ENCODE assay signal across 8 cellular contexts in the genomic region with DNA sequence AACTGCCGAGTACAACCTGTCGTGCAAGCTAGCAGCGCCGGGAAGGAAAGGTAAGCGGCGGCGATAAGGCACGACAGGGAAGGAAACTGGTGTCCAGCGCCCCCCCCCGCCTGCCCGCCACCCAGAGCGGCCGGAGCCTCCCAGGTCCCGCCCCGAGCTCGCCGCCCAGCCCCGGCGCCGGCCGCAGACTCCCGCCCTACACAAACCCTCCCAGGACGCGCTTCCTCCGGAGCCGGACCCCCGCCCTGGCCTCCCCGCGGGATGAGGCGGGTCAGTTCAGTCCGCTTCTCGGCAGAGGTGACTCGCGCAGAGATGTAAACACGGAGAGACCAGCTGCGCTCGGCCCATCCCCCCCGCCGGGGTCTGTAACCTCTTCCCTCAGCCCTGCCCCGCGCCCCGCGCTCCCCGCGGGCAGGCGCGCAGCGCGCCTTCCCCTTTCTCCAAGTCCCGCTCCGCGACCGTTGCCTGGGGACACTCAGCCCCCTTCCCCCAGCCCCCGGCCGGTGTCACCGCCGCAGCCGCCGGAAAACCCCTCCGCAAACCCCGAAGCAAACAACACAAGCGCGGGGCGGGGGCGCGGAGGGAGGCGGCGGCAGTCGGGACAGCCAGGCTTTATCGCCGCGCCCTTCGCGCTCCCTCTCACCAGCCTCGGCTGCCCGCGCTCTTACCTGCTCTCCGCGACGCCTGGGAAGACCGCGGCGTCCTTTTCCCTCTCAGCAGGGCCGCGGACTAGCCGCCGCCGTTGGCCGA. TPM values are rescaled to one million over a fixed set of nuclear protein-coding genes. Genes with fewer than 3 reads are reported as not detected.
DNase-seq lines count a peak whose midpoint lies in the region; ATAC-seq and TF ChIP-seq lines count a peak whose summit lies in the region.

No MANE protein-coding gene starts in this region.

- no peaks in the 10 kb centered on the region for H4K20me1 ChIP-seq in Karpas-422 (ENCODE audit: insufficient read depth, low read depth, low read length)

- no peaks in the 10 kb centered on the region for H3K9me2 ChIP-seq in Karpas-422 (replicated peaks; ENCODE audit: insufficient read depth, low read length)

- no peaks in the 10 kb centered on the region for H3K9me3 Mint-ChIP-seq in activated naive CD8-positive, alpha-beta T cell treated with anti-CD3 and anti-CD28 coated beads for 36 hours

- DNase-seq in DMS53 treated with DMSO at 0.1 percent for 48 hours (lab: John Stamatoyannopoulos, UW; ENCODE audit: unreplicated experiment), result peak; percentile 37
- peak; percentile 63 for DNase-seq in Karpas-422
- DNase-seq in SKM-1 (lab: John Stamatoyannopoulos, UW; ENCODE audit: unreplicated experiment), result peak; percentile 36
- DNase-seq in activated naive CD8-positive, alpha-beta T cell treated with anti-CD3 and anti-CD28 coated beads for 36 hours, result peak; percentile 67
- peak; percentile 38 to 93 (median 82) for DNase-seq in head of caudate nucleus
- DNase-seq in ovary, result peak; percentile 76 to 88 (median 85)
- DNase-seq in thyroid gland, result peak; percentile 83 to 86

- peak overlapping the region; percentile 74; the same call in 1 of the 2 replicates for H2AFZ ChIP-seq in Karpas-422 (ENCODE audit: low read length)

- peak overlapping the region; percentile 34 for H3K27ac Mint-ChIP-seq in activated naive CD8-positive, alpha-beta T cell treated with anti-CD3 and anti-CD28 coated beads for 36 hours

- no peak for TF ChIP-seq EP300 in ovary (IDR thresholded peaks at IDR 0.05)

- intact Hi-C loops in head of caudate nucleus (cut with DNase I), result loop anchor here (1.0 to 5.0 kb wide), 4 partner anchors 93 to 144 kb away; a partner anchor contains a TSS
- intact Hi-C loops in ovary (cut with DNase I), result loop anchor here in 2 of 4 donors (5.0 to 10.0 kb wide), 4 partner anchors 94 to 276 kb away; a partner anchor contains a TSS
- intact Hi-C loops in thyroid gland (cut with DNase I), result loop anchor here (5.0 kb wide), 4 partner anchors 94 to 159 kb away; a partner anchor contains a TSS

- no peaks in the 10 kb centered on the region for H3K36me3 Mint-ChIP-seq in activated naive CD8-positive, alpha-beta T cell treated with anti-CD3 and anti-CD28 coated beads for 36 hours

- WGBS in ovary, 3 donors, result 0% methylated on average over 37 to 89 of the region's 89 CpGs
- 0% methylated on average over 10 to 29 of the region's 89 CpGs for WGBS in thyroid gland, 2 donors

- no peaks in the 10 kb centered on the region for H3K9me3 ChIP-seq in Karpas-422 (ENCODE audit: low read length)
- H3K9me3 ChIP-seq in ovary, result no peaks in the 10 kb centered on the region
- no peaks in the 10 kb centered on the region for H3K9me3 ChIP-seq in thyroid gland

- peaks cover 22% of the 10 kb centered on the region for H3K27me3 Mint-ChIP-seq in activated naive CD8-positive, alpha-beta T cell treated with anti-CD3 and anti-CD28 coated beads for 36 hours

- H3K4me2 ChIP-seq in Karpas-422 (ENCODE audit: low read depth, low read length, poor library complexity, severe bottlenecking), result peak overlapping the region; percentile 100

- no peaks in the 10 kb centered on the region for H3K27me3 ChIP-seq in Karpas-422 (ENCODE audit: low read length)
- H3K27me3 ChIP-seq in ovary, result no peaks in the 10 kb centered on the region
- no peaks in the 10 kb centered on the region for H3K27me3 ChIP-seq in thyroid gland

- H3K4me3 ChIP-seq in Karpas-422 (ENCODE audit: low read length), result peak overlapping the region; percentile 86
- peak overlapping the region; percentile 82 for H3K4me3 ChIP-seq in ovary
- H3K4me3 ChIP-seq in thyroid gland (replicated peaks in 1 of 3), result peak overlapping the region; percentile 68 to 97 (median 93)

- peak overlapping the region; percentile 73 for H3K9ac ChIP-seq in Karpas-422 (ENCODE audit: low read length)

- TF ChIP-seq CTCF in ovary (IDR thresholded peaks at IDR 0.05), result no peak
- peak in 1 of 6 experiments; percentile 13 for TF ChIP-seq CTCF in thyroid gland (IDR thresholded peaks at IDR 0.05)

- ATAC-seq in GM21786 (IDR thresholded peaks at IDR 0.05; ENCODE audit: unreplicated experiment), result peak; percentile 17

- no peaks in the 10 kb centered on the region for H3K79me2 ChIP-seq in Karpas-422 (ENCODE audit: low read length)

- H3K36me3 ChIP-seq in Karpas-422 (ENCODE audit: insufficient read depth, low read length) (no peaks in the 10 kb centered on the region), ovary (no peaks in the 10 kb centered on the region), thyroid gland (no peaks in the 10 kb centered on the region)

- H3K4me3 Mint-ChIP-seq in activated naive CD8-positive, alpha-beta T cell treated with anti-CD3 and anti-CD28 coated beads for 36 hours, result peak overlapping the region; percentile 88

- peaks cover 13% of the 10 kb centered on the region for H3K4me1 Mint-ChIP-seq in activated naive CD8-positive, alpha-beta T cell treated with anti-CD3 and anti-CD28 coated beads for 36 hours

- TF ChIP-seq POLR2A in ovary (IDR thresholded peaks at IDR 0.05) (peak; percentile 40), thyroid gland (IDR thresholded peaks at IDR 0.05) (peak in 1 of 2 donors; percentile 73)

- H3K4me1 ChIP-seq in Karpas-422 (ENCODE audit: low read length) (peaks cover 24% of the 10 kb centered on the region), ovary (ENCODE audit: insufficient read depth) (peaks cover 4% of the 10 kb centered on the region), thyroid gland (peaks cover 6 to 16% of the 10 kb centered on the region in 2 donors)

- H3K27ac ChIP-seq in Karpas-422 (ENCODE audit: low read length), result no peak overlapping the region
- peak overlapping the region; percentile 99 to 100 for H3K27ac ChIP-seq in ovary
- peak overlapping the region; percentile 93 to 100 (median 98) for H3K27ac ChIP-seq in thyroid gland

RNA-seq across cellular contexts. Expression of a gene that starts 0.5 kb away (rescaled TPM):
- total RNA-seq in Karpas-422 (2014; rRNA removed; shearing (Covaris generic); ENCODE audit: low replicate concordance), result 17.4 and 33.1 TPM in 2 replicates
- total RNA-seq in activated naive CD8-positive, alpha-beta T cell treated with anti-CD3 and anti-CD28 coated beads for 36 hours, result 10 to 100 TPM; 23.4 TPM
- total RNA-seq in ovary (10 to 100 TPM; 41.7 to 66.8 (median 53.0) TPM), thyroid gland (10 to 100 TPM; 58.1 to 76.6 (median 65.0) TPM)
- polyA plus RNA-seq in ovary, result 10 to 100 TPM; 28.8 to 39.4 TPM
